In the genomic region with DNA sequence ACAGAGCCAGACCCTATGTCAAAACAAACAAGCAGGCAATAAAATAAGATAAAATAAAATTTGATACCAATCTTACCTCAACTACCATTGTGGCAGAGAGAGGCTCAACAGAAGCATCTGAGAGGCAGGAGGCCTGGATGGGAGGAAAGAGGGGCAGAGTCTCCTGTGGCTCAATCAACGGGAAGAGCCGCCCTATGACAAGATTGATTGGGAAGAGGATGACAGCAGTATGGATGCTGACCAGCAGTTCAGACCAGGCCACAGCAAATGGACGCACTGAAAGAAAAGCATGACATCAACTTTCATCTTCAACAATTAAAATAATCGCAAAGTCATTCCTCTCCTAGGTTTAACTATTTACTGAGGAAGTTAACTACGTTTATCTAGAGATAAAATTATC, we compare ENCODE assay signal across 2 cellular contexts.
TF ChIP-seq lines count a peak whose summit lies in the region.

No MANE protein-coding gene starts in this region.

TF ChIP-seq in A549, 52 proteins besides CTCF, POLR2A, EP300 and RAD21:
- 0 out of 2 replicates have a peak, but pooled peaks have one; percentile 4 for TF ChIP-seq NFE2L2 (conservative IDR thresholded peaks at IDR 0.05; ENCODE audit: low read length)
- TF ChIP-seq RCOR1 (IDR thresholded peaks at IDR 0.05; ENCODE audit: low read depth, low read length): no peak

TF ChIP-seq in K562, 482 proteins besides CTCF, POLR2A, EP300 and RAD21:
- TF ChIP-seq MIER1 (IDR thresholded peaks at IDR 0.05; ENCODE audit: low read depth) (no peak), NFATC3 (IDR thresholded peaks at IDR 0.05) (no peak), MEIS2 (IDR thresholded peaks at IDR 0.05; ENCODE audit: partially characterized antibody) (peak; percentile 88), POLR2AphosphoS5 (IDR thresholded peaks at IDR 0.05; ENCODE audit: control insufficient read depth, insufficient read depth, low read depth, low read length) (no peak), SUPT5H (IDR thresholded peaks at IDR 0.05) (no peak), TEAD2 (tag; IDR thresholded peaks at IDR 0.05) (no peak), ZBTB17 (CRISPR knock-in tag; IDR thresholded peaks at IDR 0.05) (no peak), CHD1 (IDR thresholded peaks at IDR 0.05; ENCODE audit: low read length) (no peak), SAFB2 (IDR thresholded peaks at IDR 0.05; ENCODE audit: borderline replicate concordance, low read depth, low read length, severe bottlenecking) (no peak), MAFG (tag; conservative IDR thresholded peaks at IDR 0.05) (peak; percentile 81), NFE2 (IDR thresholded peaks at IDR 0.05; ENCODE audit: low read depth) (0 out of 2 replicates have a peak, but pooled peaks have one; percentile 3)
- TF ChIP-seq, protein P1, sequence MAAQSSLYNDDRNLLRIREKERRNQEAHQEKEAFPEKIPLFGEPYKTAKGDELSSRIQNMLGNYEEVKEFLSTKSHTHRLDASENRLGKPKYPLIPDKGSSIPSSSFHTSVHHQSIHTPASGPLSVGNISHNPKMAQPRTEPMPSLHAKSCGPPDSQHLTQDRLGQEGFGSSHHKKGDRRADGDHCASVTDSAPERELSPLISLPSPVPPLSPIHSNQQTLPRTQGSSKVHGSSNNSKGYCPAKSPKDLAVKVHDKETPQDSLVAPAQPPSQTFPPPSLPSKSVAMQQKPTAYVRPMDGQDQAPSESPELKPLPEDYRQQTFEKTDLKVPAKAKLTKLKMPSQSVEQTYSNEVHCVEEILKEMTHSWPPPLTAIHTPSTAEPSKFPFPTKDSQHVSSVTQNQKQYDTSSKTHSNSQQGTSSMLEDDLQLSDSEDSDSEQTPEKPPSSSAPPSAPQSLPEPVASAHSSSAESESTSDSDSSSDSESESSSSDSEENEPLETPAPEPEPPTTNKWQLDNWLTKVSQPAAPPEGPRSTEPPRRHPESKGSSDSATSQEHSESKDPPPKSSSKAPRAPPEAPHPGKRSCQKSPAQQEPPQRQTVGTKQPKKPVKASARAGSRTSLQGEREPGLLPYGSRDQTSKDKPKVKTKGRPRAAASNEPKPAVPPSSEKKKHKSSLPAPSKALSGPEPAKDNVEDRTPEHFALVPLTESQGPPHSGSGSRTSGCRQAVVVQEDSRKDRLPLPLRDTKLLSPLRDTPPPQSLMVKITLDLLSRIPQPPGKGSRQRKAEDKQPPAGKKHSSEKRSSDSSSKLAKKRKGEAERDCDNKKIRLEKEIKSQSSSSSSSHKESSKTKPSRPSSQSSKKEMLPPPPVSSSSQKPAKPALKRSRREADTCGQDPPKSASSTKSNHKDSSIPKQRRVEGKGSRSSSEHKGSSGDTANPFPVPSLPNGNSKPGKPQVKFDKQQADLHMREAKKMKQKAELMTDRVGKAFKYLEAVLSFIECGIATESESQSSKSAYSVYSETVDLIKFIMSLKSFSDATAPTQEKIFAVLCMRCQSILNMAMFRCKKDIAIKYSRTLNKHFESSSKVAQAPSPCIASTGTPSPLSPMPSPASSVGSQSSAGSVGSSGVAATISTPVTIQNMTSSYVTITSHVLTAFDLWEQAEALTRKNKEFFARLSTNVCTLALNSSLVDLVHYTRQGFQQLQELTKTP (IDR thresholded peaks at IDR 0.05; ENCODE audit: low read depth in 1 of 2, partially characterized antibody in 2 of 2): no peak
- TF ChIP-seq, protein P2, sequence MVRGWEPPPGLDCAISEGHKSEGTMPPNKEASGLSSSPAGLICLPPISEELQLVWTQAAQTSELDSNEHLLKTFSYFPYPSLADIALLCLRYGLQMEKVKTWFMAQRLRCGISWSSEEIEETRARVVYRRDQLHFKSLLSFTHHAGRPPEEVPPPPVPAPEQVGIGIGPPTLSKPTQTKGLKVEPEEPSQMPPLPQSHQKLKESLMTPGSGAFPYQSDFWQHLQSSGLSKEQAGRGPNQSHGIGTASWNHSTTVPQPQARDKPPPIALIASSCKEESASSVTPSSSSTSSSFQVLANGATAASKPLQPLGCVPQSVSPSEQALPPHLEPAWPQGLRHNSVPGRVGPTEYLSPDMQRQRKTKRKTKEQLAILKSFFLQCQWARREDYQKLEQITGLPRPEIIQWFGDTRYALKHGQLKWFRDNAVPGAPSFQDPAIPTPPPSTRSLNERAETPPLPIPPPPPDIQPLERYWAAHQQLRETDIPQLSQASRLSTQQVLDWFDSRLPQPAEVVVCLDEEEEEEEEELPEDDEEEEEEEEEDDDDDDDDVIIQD (CRISPR knock-in tag; IDR thresholded peaks at IDR 0.05): no peak
- TF ChIP-seq, protein P3, sequence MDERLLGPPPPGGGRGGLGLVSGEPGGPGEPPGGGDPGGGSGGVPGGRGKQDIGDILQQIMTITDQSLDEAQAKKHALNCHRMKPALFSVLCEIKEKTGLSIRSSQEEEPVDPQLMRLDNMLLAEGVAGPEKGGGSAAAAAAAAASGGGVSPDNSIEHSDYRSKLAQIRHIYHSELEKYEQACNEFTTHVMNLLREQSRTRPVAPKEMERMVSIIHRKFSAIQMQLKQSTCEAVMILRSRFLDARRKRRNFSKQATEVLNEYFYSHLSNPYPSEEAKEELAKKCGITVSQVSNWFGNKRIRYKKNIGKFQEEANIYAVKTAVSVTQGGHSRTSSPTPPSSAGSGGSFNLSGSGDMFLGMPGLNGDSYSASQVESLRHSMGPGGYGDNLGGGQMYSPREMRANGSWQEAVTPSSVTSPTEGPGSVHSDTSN (CRISPR knock-in tag; IDR thresholded peaks at IDR 0.05; ENCODE audit: low read depth): no peak
- TF ChIP-seq, protein P3 (tag; conservative IDR thresholded peaks at IDR 0.05; ENCODE audit: low read depth): peak; percentile 94
- TF ChIP-seq, protein P4, sequence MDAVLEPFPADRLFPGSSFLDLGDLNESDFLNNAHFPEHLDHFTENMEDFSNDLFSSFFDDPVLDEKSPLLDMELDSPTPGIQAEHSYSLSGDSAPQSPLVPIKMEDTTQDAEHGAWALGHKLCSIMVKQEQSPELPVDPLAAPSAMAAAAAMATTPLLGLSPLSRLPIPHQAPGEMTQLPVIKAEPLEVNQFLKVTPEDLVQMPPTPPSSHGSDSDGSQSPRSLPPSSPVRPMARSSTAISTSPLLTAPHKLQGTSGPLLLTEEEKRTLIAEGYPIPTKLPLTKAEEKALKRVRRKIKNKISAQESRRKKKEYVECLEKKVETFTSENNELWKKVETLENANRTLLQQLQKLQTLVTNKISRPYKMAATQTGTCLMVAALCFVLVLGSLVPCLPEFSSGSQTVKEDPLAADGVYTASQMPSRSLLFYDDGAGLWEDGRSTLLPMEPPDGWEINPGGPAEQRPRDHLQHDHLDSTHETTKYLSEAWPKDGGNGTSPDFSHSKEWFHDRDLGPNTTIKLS (IDR thresholded peaks at IDR 0.05; ENCODE audit: borderline replicate concordance, low read depth): no peak
- TF ChIP-seq, protein P5, sequence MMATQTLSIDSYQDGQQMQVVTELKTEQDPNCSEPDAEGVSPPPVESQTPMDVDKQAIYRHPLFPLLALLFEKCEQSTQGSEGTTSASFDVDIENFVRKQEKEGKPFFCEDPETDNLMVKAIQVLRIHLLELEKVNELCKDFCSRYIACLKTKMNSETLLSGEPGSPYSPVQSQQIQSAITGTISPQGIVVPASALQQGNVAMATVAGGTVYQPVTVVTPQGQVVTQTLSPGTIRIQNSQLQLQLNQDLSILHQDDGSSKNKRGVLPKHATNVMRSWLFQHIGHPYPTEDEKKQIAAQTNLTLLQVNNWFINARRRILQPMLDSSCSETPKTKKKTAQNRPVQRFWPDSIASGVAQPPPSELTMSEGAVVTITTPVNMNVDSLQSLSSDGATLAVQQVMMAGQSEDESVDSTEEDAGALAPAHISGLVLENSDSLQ (IDR thresholded peaks at IDR 0.05): peak; percentile 76
- TF ChIP-seq, protein P6, sequence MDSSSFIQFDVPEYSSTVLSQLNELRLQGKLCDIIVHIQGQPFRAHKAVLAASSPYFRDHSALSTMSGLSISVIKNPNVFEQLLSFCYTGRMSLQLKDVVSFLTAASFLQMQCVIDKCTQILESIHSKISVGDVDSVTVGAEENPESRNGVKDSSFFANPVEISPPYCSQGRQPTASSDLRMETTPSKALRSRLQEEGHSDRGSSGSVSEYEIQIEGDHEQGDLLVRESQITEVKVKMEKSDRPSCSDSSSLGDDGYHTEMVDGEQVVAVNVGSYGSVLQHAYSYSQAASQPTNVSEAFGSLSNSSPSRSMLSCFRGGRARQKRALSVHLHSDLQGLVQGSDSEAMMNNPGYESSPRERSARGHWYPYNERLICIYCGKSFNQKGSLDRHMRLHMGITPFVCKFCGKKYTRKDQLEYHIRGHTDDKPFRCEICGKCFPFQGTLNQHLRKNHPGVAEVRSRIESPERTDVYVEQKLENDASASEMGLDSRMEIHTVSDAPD (CRISPR knock-in tag; IDR thresholded peaks at IDR 0.05): no peak
